ENCODE assay signal across 15 cellular contexts in genomic region chr15:88898736-88899135, GRCh38. TPM values are rescaled to one million over a fixed set of nuclear protein-coding genes. Genes with fewer than 3 reads are reported as not detected.
"Had no signal": no experiment of that assay in that cellular context is flagged by ENCODE, and none has a peak within 500 bp of the region (broad histone marks: within the 10 kb centered on the region; RNA-seq: fewer than 3 reads in every experiment).

No MANE protein-coding gene starts in this region.

- H3K9me3 Mint-ChIP-seq: activated CD4-positive, alpha-beta memory T cell treated with anti-CD3 and anti-CD28 coated beads for 36 hours; activated naive CD4-positive, alpha-beta T cell treated with anti-CD3 and anti-CD28 coated beads, Interleukin-2, amount 50 U/mL, for 72 hours; activated T-cell treated with anti-CD3 and anti-CD28 coated beads, Interleukin-2, amount 50 U/mL, for 4 hours had no signal

- H3K27ac Mint-ChIP-seq: activated CD4-positive, alpha-beta memory T cell treated with anti-CD3 and anti-CD28 coated beads for 36 hours had no signal

- H3K9me3 ChIP-seq: ovary, stomach, vagina had no signal

- H3K4me3 ChIP-seq: ovary, stomach, vagina had no signal

- H3K27ac ChIP-seq: brain microvascular endothelial cell, foreskin keratinocyte, ovary had no signal

- ATAC-seq: activated naive CD4-positive, alpha-beta T cell treated with anti-CD3 and anti-CD28 coated beads, Interleukin-2, amount 50 U/mL, for 72 hours; activated T-cell treated with anti-CD3 and anti-CD28 coated beads, Interleukin-2, amount 50 U/mL, for 4 hours; foreskin keratinocyte; left lobe of liver had no signal

- DNase-seq: activated CD4-positive, alpha-beta memory T cell treated with anti-CD3 and anti-CD28 coated beads for 36 hours; activated CD4-positive, alpha-beta T cell treated with anti-CD3 and anti-CD28 coated beads for 1 hour; activated effector memory CD4-positive, alpha-beta T cell treated with anti-CD3 and anti-CD28 coated beads, Interleukin-2, amount 50 U/mL, for 16 hours; activated T-cell treated with anti-CD3 and anti-CD28 coated beads, Interleukin-2, amount 50 U/mL, for 4 hours; amygdala; brain microvascular endothelial cell; foreskin keratinocyte; head of caudate nucleus; ovary; small intestine; stomach had no signal

- H3K4me3 Mint-ChIP-seq: activated CD4-positive, alpha-beta memory T cell treated with anti-CD3 and anti-CD28 coated beads for 36 hours; activated T-cell treated with anti-CD3 and anti-CD28 coated beads, Interleukin-2, amount 50 U/mL, for 4 hours had no signal

- H3K36me3 ChIP-seq: ovary had no signal

- H3K27me3 Mint-ChIP-seq: activated CD4-positive, alpha-beta memory T cell treated with anti-CD3 and anti-CD28 coated beads for 36 hours had no signal

- H3K4me1 ChIP-seq: foreskin keratinocyte had no signal

- H3K27me3 ChIP-seq: brain microvascular endothelial cell, foreskin keratinocyte, ovary, vagina had no signal

- H3K36me3 Mint-ChIP-seq: activated naive CD4-positive, alpha-beta T cell treated with anti-CD3 and anti-CD28 coated beads, Interleukin-2, amount 50 U/mL, for 72 hours had no signal

RNA-seq across cellular contexts. Expression of gene HAPLN3, which starts 3.4 kb away (rescaled TPM):
- polyA plus RNA-seq: neural cell had no signal
